In the genomic region with DNA sequence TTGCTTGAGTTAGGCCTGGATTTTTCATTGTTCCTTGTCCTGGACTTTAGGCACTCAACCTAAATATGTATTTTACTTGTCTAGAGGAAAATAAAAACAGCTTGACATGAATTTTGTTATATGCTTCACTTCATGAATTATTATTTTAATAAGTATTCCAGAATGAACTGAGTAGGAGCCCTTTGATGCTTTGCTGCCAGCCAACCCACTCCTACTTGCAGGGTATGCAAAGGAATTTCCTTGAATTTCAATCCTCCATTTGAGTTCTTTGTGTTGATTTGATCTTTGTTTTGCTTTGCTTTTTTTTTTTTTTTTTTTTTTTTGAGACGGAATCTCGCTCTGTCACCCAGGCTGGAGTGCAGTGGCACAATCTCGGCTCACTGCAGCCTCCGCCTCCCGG, we compare ENCODE assay signal across 17 cellular contexts. TPM values are rescaled to one million over a fixed set of nuclear protein-coding genes. Genes with fewer than 3 reads are reported as not detected.
DNase-seq lines count a peak whose midpoint lies in the region; ATAC-seq and TF ChIP-seq lines count a peak whose summit lies in the region.
"Had no signal": no experiment of that assay in that cellular context is flagged by ENCODE, and none has a peak within 500 bp of the region (broad histone marks: within the 10 kb centered on the region; RNA-seq: fewer than 3 reads in every experiment).

No MANE protein-coding gene starts in this region.

- no peaks in the 10 kb centered on the region for H3K27me3 Mint-ChIP-seq in activated naive CD8-positive, alpha-beta T cell treated with anti-CD3 and anti-CD28 coated beads, Interleukin-2, amount 50 U/mL, for 24 hours
- no peaks in the 10 kb centered on the region for H3K27me3 Mint-ChIP-seq in natural killer cell treated with Interleukin-12 subunit alpha and Interleukin-12 subunit beta and Interleukin-15 and Interleukin-18, amount 100 ng/mL, for 72 hours

- H3K9me3 Mint-ChIP-seq in activated naive CD8-positive, alpha-beta T cell treated with anti-CD3 and anti-CD28 coated beads, Interleukin-2, amount 50 U/mL, for 24 hours = no peaks in the 10 kb centered on the region
- H3K9me3 Mint-ChIP-seq in natural killer cell treated with Interleukin-12 subunit alpha and Interleukin-12 subunit beta and Interleukin-15 and Interleukin-18, amount 100 ng/mL, for 72 hours = no peaks in the 10 kb centered on the region

- H3K4me1 Mint-ChIP-seq in activated naive CD8-positive, alpha-beta T cell treated with anti-CD3 and anti-CD28 coated beads, Interleukin-2, amount 50 U/mL, for 24 hours = peaks cover 71% of the 10 kb centered on the region
- H3K4me1 Mint-ChIP-seq in natural killer cell treated with Interleukin-12 subunit alpha and Interleukin-12 subunit beta and Interleukin-15 and Interleukin-18, amount 100 ng/mL, for 72 hours (ENCODE audit: low read depth in 2 of 2) = peaks cover 63 to 74% of the 10 kb centered on the region in 2 donors

- H3K36me3 Mint-ChIP-seq in activated naive CD8-positive, alpha-beta T cell treated with anti-CD3 and anti-CD28 coated beads, Interleukin-2, amount 50 U/mL, for 24 hours (ENCODE audit: low read depth) = peaks cover 34% of the 10 kb centered on the region
- peaks cover 22% of the 10 kb centered on the region for H3K36me3 Mint-ChIP-seq in natural killer cell treated with Interleukin-12 subunit alpha and Interleukin-12 subunit beta and Interleukin-15 and Interleukin-18, amount 100 ng/mL, for 72 hours

- TF ChIP-seq CTCF in heart right ventricle (IDR thresholded peaks at IDR 0.05) (no peak), upper lobe of left lung (IDR thresholded peaks at IDR 0.05) (no peak)

- H3K27ac ChIP-seq in heart right ventricle (peak overlapping the region; percentile 9 to 96 (median 51)), upper lobe of left lung (peak overlapping the region in 3 of 4 donors; percentile 35 to 65 (median 58))

- H3K4me1 ChIP-seq in heart right ventricle = peaks cover 14 to 97% (median 80%) of the 10 kb centered on the region in 9 donors
- peaks cover 48 to 71% (median 62%) of the 10 kb centered on the region in 4 donors for H3K4me1 ChIP-seq in upper lobe of left lung
- H3K4me1 ChIP-seq: BE2C had no signal

- peak overlapping the region; percentile 61 for H3K4me3 Mint-ChIP-seq in activated naive CD8-positive, alpha-beta T cell treated with anti-CD3 and anti-CD28 coated beads, Interleukin-2, amount 50 U/mL, for 24 hours
- H3K4me3 Mint-ChIP-seq in natural killer cell treated with Interleukin-12 subunit alpha and Interleukin-12 subunit beta and Interleukin-15 and Interleukin-18, amount 100 ng/mL, for 72 hours = peak overlapping the region; percentile 88

- H3K4me3 ChIP-seq in heart right ventricle = no peak overlapping the region
- no peak overlapping the region for H3K4me3 ChIP-seq in upper lobe of left lung

- WGBS in heart right ventricle, 2 donors = 73 to 95% methylated on average over 3 to 4 of the region's 5 CpGs
- 88 to 95% methylated on average over 3 to 5 of the region's 5 CpGs for WGBS in upper lobe of left lung, 2 donors

- no peak for TF ChIP-seq POLR2A in upper lobe of left lung (IDR thresholded peaks at IDR 0.05)

- DNase-seq in heart right ventricle = no peak
- no peak for DNase-seq in Right ventricle myocardium superior
- no peak for DNase-seq in activated naive CD8-positive, alpha-beta T cell treated with anti-CD3 and anti-CD28 coated beads, Interleukin-2, amount 50 U/mL, for 24 hours
- DNase-seq in natural killer cell treated with Interleukin-12 subunit alpha and Interleukin-12 subunit beta and Interleukin-15 and Interleukin-18, amount 100 ng/mL, for 72 hours (ENCODE audit: low spot score) = no peak
- DNase-seq in upper lobe of left lung = no peak
- no peak for DNase-seq in CD1c-positive myeloid dendritic cell (ENCODE audit: extremely low spot score)
- no peak for DNase-seq in C1 segment of cervical spinal cord (lab: John Stamatoyannopoulos, UW)
- DNase-seq: BE2C, GDM1, glutamatergic neuron, kidney glomerular epithelial cell, occipital lobe, PC-3 had no signal

- H3K27me3 ChIP-seq in heart right ventricle (no peaks in the 10 kb centered on the region), upper lobe of left lung (no peaks in the 10 kb centered on the region)
- H3K27me3 ChIP-seq: BE2C had no signal

- no peak for ATAC-seq in heart right ventricle
- ATAC-seq in Right ventricle myocardium superior (ENCODE audit: poor library complexity) = no peak
- ATAC-seq in activated naive CD8-positive, alpha-beta T cell treated with anti-CD3 and anti-CD28 coated beads, Interleukin-2, amount 50 U/mL, for 24 hours = no peak
- no peak for ATAC-seq in natural killer cell treated with Interleukin-12 subunit alpha and Interleukin-12 subunit beta and Interleukin-15 and Interleukin-18, amount 100 ng/mL, for 72 hours
- no peak for ATAC-seq in upper lobe of left lung (ENCODE audit: low FRiP score in 2 of 2)
- ATAC-seq in GM19328 (IDR thresholded peaks at IDR 0.05; ENCODE audit: unreplicated experiment) = no peak
- ATAC-seq: HCT116, PC-3 had no signal

- H3K36me3 ChIP-seq in heart right ventricle (peaks cover 0 to 61% (median 5%) of the 10 kb centered on the region in 9 donors), upper lobe of left lung (peaks cover 0 to 5% (median 1%) of the 10 kb centered on the region in 4 donors)

- intact Hi-C loops in heart right ventricle (cut with DNase I) (no loop called here), Right ventricle myocardium superior (cut with DNase I) (no loop called here)

- TF ChIP-seq EP300 in upper lobe of left lung (IDR thresholded peaks at IDR 0.05) = no peak

- H3K27ac Mint-ChIP-seq in activated naive CD8-positive, alpha-beta T cell treated with anti-CD3 and anti-CD28 coated beads, Interleukin-2, amount 50 U/mL, for 24 hours = no peak overlapping the region
- H3K27ac Mint-ChIP-seq in natural killer cell treated with Interleukin-12 subunit alpha and Interleukin-12 subunit beta and Interleukin-15 and Interleukin-18, amount 100 ng/mL, for 72 hours = peak overlapping the region; percentile 90 to 93

- H3K9me3 ChIP-seq in heart right ventricle (no peaks in the 10 kb centered on the region), upper lobe of left lung (no peaks in the 10 kb centered on the region)
- H3K9me3 ChIP-seq: BE2C had no signal

RNA-seq across cellular contexts. Expression of a gene that starts 11.6 kb away (rescaled TPM):
- 100 to 1,000 TPM; 151 to 226 (median 195) TPM for total RNA-seq in heart right ventricle
- 100 to 1,000 TPM; 156 to 224 TPM for polyA plus RNA-seq in heart right ventricle
- total RNA-seq in Right ventricle myocardium superior = 184 TPM
- total RNA-seq in natural killer cell treated with Interleukin-12 subunit alpha and Interleukin-12 subunit beta and Interleukin-15 and Interleukin-18, amount 100 ng/mL, for 72 hours = 100 to 1,000 TPM; 110 to 135 TPM
- total RNA-seq in upper lobe of left lung = 100 to 1,000 TPM in 4 of 6 donors, 10 to 100 TPM in 2; 34.6 to 145 (median 125) TPM

RNA-seq across cellular contexts. Expression of a gene that starts 16.1 kb away (rescaled TPM):
- 100 to 1,000 TPM in 3 of 10 donors, 10 to 100 TPM in 7; 73.6 to 119 (median 87.2) TPM for total RNA-seq in heart right ventricle
- polyA plus RNA-seq in heart right ventricle = 10 to 100 TPM; 36.7 to 45.1 TPM
- total RNA-seq in Right ventricle myocardium superior = 84.4 TPM
- 100 to 1,000 TPM in 1 of 2 donors, 10 to 100 TPM in 1; 93.4 to 111 TPM for total RNA-seq in natural killer cell treated with Interleukin-12 subunit alpha and Interleukin-12 subunit beta and Interleukin-15 and Interleukin-18, amount 100 ng/mL, for 72 hours
- 10 to 100 TPM; 36.8 to 71.9 (median 50.5) TPM for total RNA-seq in upper lobe of left lung

RNA-seq across cellular contexts. Expression of a gene that starts 26.1 kb away (rescaled TPM):
- total RNA-seq in heart right ventricle (100 to 1,000 TPM; 122 to 240 (median 188) TPM), Right ventricle myocardium superior (148 TPM), upper lobe of left lung (1 to 10 TPM in 1 of 6 donors, under 1 TPM in 3, not detected in 2; 0.17 to 4.2 (median 0.40) TPM)
- 10 to 100 TPM; 28.6 to 96.1 TPM for polyA plus RNA-seq in heart right ventricle
- not detected for total RNA-seq in natural killer cell treated with Interleukin-12 subunit alpha and Interleukin-12 subunit beta and Interleukin-15 and Interleukin-18, amount 100 ng/mL, for 72 hours
- total RNA-seq: activated CD8-positive, alpha-beta memory T cell treated with anti-CD3 and anti-CD28 coated beads for 36 hours; M059J; PC-3 had no signal

RNA-seq across cellular contexts. Expression of a gene that starts 44.2 kb away (rescaled TPM):
- total RNA-seq in heart right ventricle (10 to 100 TPM; 14.8 to 23.2 (median 21.1) TPM), Right ventricle myocardium superior (16.6 TPM), upper lobe of left lung (100 to 1,000 TPM in 1 of 6 donors, 10 to 100 TPM in 5; 30.2 to 212 (median 53.0) TPM)
- polyA plus RNA-seq in heart right ventricle = 1 to 10 TPM; 6.0 to 6.7 TPM
- 10 to 100 TPM; 42.2 to 43.7 TPM for total RNA-seq in natural killer cell treated with Interleukin-12 subunit alpha and Interleukin-12 subunit beta and Interleukin-15 and Interleukin-18, amount 100 ng/mL, for 72 hours

Comparison
In these comparisons a context has a peak if more than half of its experiments do, and no peak if none do; other contexts are left out.
1. RNA of a gene that starts 26.1 kb away (total RNA-seq): 122 to 240 TPM in heart right ventricle and 148 TPM in Right ventricle myocardium superior (single experiment); 0.17 to 4.2 TPM in upper lobe of left lung and not detected in natural killer cell treated with Interleukin-12 subunit alpha and Interleukin-12 subunit beta and Interleukin-15 and Interleukin-18, amount 100 ng/mL, for 72 hours; every median in the first group is over 10 times any median in the second.